1 cellular context compared by ENCODE assay signal in genomic region chr1:183841950-183842816, GRCh38.
TF ChIP-seq lines count a peak whose summit lies in the region.

No MANE protein-coding gene starts in this region.

TF ChIP-seq in HEK293, 187 proteins besides CTCF, POLR2A, EP300 and RAD21 (continued from another document):
- TF ChIP-seq ZNF768 (tag by site-specific recombination; IDR thresholded peaks at IDR 0.05) (no peak), ATF2 (tag by site-specific recombination; IDR thresholded peaks at IDR 0.05; ENCODE audit: low read depth) (no peak), ZNF514 (tag by site-specific recombination; IDR thresholded peaks at IDR 0.05) (no peak), GLI4 (tag by site-specific recombination; IDR thresholded peaks at IDR 0.05) (no peak), ZBTB11 (tag by site-specific recombination; conservative IDR thresholded peaks at IDR 0.05; ENCODE audit: low read depth) (no peak), ZNF335 (tag by site-specific recombination; conservative IDR thresholded peaks at IDR 0.05) (peak; percentile 50), ZNF324 (tag by site-specific recombination; IDR thresholded peaks at IDR 0.05) (no peak), WT1 (tag by site-specific recombination; IDR thresholded peaks at IDR 0.05) (no peak), SETDB1 (IDR thresholded peaks at IDR 0.05; ENCODE audit: insufficient read length, low read length) (no peak), ZNF155 (tag by site-specific recombination; IDR thresholded peaks at IDR 0.05) (no peak), ZNF391 (tag by site-specific recombination; IDR thresholded peaks at IDR 0.05; ENCODE audit: borderline replicate concordance, low read depth) (no peak), BCL6B (tag by site-specific recombination; IDR thresholded peaks at IDR 0.05) (no peak), ZNF416 (tag by site-specific recombination; IDR thresholded peaks at IDR 0.05) (no peak), ZNF843 (tag by site-specific recombination; IDR thresholded peaks at IDR 0.05) (0 out of 2 replicates have a peak, but pooled peaks have one; percentile 37), ZNF624 (tag by site-specific recombination; IDR thresholded peaks at IDR 0.05) (no peak), ZNF121 (tag by site-specific recombination; IDR thresholded peaks at IDR 0.05) (no peak), ZNF433 (tag by site-specific recombination; IDR thresholded peaks at IDR 0.05; ENCODE audit: low read depth) (no peak), INSM2 (tag by site-specific recombination; IDR thresholded peaks at IDR 0.05) (0 out of 2 replicates have a peak, but pooled peaks have one; percentile 40), ZNF837 (tag by site-specific recombination; IDR thresholded peaks at IDR 0.05) (no peak), ZNF366 (tag by site-specific recombination; conservative IDR thresholded peaks at IDR 0.05) (0 out of 2 replicates have a peak, but pooled peaks have one; percentile 19), ZNF548 (tag by site-specific recombination; IDR thresholded peaks at IDR 0.05) (no peak), SP7 (tag by site-specific recombination; IDR thresholded peaks at IDR 0.05) (peak; percentile 93), ZNF76 (tag by site-specific recombination; IDR thresholded peaks at IDR 0.05; ENCODE audit: borderline replicate concordance, low read depth) (no peak), SALL2 (tag by site-specific recombination; IDR thresholded peaks at IDR 0.05; ENCODE audit: borderline replicate concordance) (no peak), ZFHX2 (tag by site-specific recombination; conservative IDR thresholded peaks at IDR 0.05) (no peak), KLF1 (tag by site-specific recombination; IDR thresholded peaks at IDR 0.05) (no peak), ZNF776 (tag by site-specific recombination; IDR thresholded peaks at IDR 0.05; ENCODE audit: borderline replicate concordance) (no peak), ZBTB1 (tag by site-specific recombination; IDR thresholded peaks at IDR 0.05) (no peak), KLF7 (tag by site-specific recombination; IDR thresholded peaks at IDR 0.05; ENCODE audit: borderline replicate concordance) (no peak), ZNF501 (tag by site-specific recombination; IDR thresholded peaks at IDR 0.05) (no peak), ZNF138 (tag by site-specific recombination; IDR thresholded peaks at IDR 0.05; ENCODE audit: borderline replicate concordance) (no peak), ZNF157 (tag by site-specific recombination; IDR thresholded peaks at IDR 0.05) (no peak), PRDM4 (tag by site-specific recombination; IDR thresholded peaks at IDR 0.05) (no peak)
